26 cellular contexts compared by ENCODE assay signal in genomic region chr5:93126634-93127033, GRCh38.
DNase-seq lines count a peak whose midpoint lies in the region; ATAC-seq and TF ChIP-seq lines count a peak whose summit lies in the region.
"Had no signal": no experiment of that assay in that cellular context is flagged by ENCODE, and none has a peak within 500 bp of the region (broad histone marks: within the 10 kb centered on the region; RNA-seq: fewer than 3 reads in every experiment).

No MANE protein-coding gene starts in this region.

- no peak for TF ChIP-seq POLR2A in stomach (IDR thresholded peaks at IDR 0.05)

- H3K27me3 ChIP-seq in ACC112 (ENCODE audit: insufficient read depth, low read length) (no peaks in the 10 kb centered on the region), foreskin keratinocyte (no peaks in the 10 kb centered on the region), stomach (no peaks in the 10 kb centered on the region)
- H3K27me3 ChIP-seq: adrenal gland, BE2C, right lobe of liver, thyroid gland had no signal

- DNase-seq in LHCN-M2 (ENCODE audit: low read depth) (peak; percentile 34), astrocyte of the spinal cord (ENCODE audit: low read depth, low spot score) (peak; percentile 57), foreskin keratinocyte (peak in 1 of 2 donors; percentile 4), stomach (no peak), HK-2 (ENCODE audit: unreplicated experiment) (no peak), NCI-H1092 treated with DMSO at 0.1 percent for 48 hours (lab: John Stamatoyannopoulos, UW) (no peak), kidney tubule cell (ENCODE audit: low spot score) (no peak)
- DNase-seq: activated CD4-positive, alpha-beta T cell treated with anti-CD3 and anti-CD28 coated beads for 4 hours; activated T-cell treated with anti-CD3 and anti-CD28 coated beads, Interleukin-2, amount 50 U/mL, for 1 hour; adrenal gland; BE2C; CD8-positive, alpha-beta memory T cell; DMS 273 treated with DMSO at 0.1 percent for 48 hours; effector memory CD4-positive, alpha-beta T cell; left ventricle myocardium superior; NCI-H1417 treated with DMSO at 0.1 percent for 48 hours; NCI-H2081 treated with DMSO at 0.1 percent for 48 hours; NCI-H226; NCI-H748 treated with DMSO at 0.1 percent for 48 hours; right lobe of liver; stimulated activated naive CD4-positive, alpha-beta T cell treated with Interleukin-2 at 50 U/mL for 16 hours; thyroid gland had no signal

- no peaks in the 10 kb centered on the region for H3K79me2 ChIP-seq in ACC112 (ENCODE audit: control insufficient read depth, insufficient read depth, low read length, unreplicated experiment)

- H3K36me3 ChIP-seq in ACC112 (ENCODE audit: insufficient read depth, low read length) (no peaks in the 10 kb centered on the region), stomach (no peaks in the 10 kb centered on the region)
- H3K36me3 ChIP-seq: adrenal gland, BE2C, right lobe of liver, thyroid gland had no signal

- no peak for TF ChIP-seq EP300 in stomach (IDR thresholded peaks at IDR 0.05)

- 59 to 86% (median 75%) methylated on average over 1 of the region's 1 CpG for WGBS in stomach, 5 donors

- H3K4me3 ChIP-seq in ACC112 (ENCODE audit: low read depth, low read length) (no peak overlapping the region), astrocyte of the spinal cord (ENCODE audit: low read depth, low read length) (no peak overlapping the region), stomach (no peak overlapping the region)
- H3K4me3 ChIP-seq: adrenal gland, coronary artery, GM23338, right lobe of liver, thyroid gland had no signal

- H3K4me1 ChIP-seq in ACC112 (ENCODE audit: control insufficient read depth, insufficient read depth, low read length, unreplicated experiment) (peaks cover 10% of the 10 kb centered on the region), foreskin keratinocyte (no peaks in the 10 kb centered on the region), stomach (peaks cover 0 to 25% (median 7%) of the 10 kb centered on the region in 4 donors)
- H3K4me1 ChIP-seq: adrenal gland, BE2C, right lobe of liver, thyroid gland had no signal

- ATAC-seq in foreskin keratinocyte, result peak; percentile 35
- ATAC-seq: GM23338, left ventricle myocardium superior, right lobe of liver had no signal

- H2AFZ ChIP-seq in ACC112 (ENCODE audit: low read length, unreplicated experiment), result no peak overlapping the region
- H2AFZ ChIP-seq: GM23338 had no signal

- intact Hi-C loops in stomach (cut with DNase I; ENCODE audit: low total_unique reads), result no loop called here

- 0 out of 2 replicates have a peak overlapping the region, but pooled peaks have one; percentile 1 for H3K27ac ChIP-seq in ACC112 (ENCODE audit: low read depth, low read length)
- no peak overlapping the region for H3K27ac ChIP-seq in foreskin keratinocyte
- peak overlapping the region in 2 of 5 donors; percentile 34 to 43 for H3K27ac ChIP-seq in stomach
- H3K27ac ChIP-seq: adrenal gland, coronary artery, right lobe of liver, RWPE1, thyroid gland had no signal

- no peak for TF ChIP-seq CTCF in astrocyte of the spinal cord (IDR thresholded peaks at IDR 0.05; ENCODE audit: low read depth, low read length)
- no peak for TF ChIP-seq CTCF in foreskin keratinocyte (conservative IDR thresholded peaks at IDR 0.05)
- TF ChIP-seq CTCF in stomach (IDR thresholded peaks at IDR 0.05), result no peak

- H3K9me3 ChIP-seq in stomach, result no peaks in the 10 kb centered on the region
- H3K9me3 ChIP-seq: adrenal gland, BE2C, right lobe of liver, thyroid gland had no signal

- in situ Hi-C loops in astrocyte of the spinal cord (cut with HindIII; ENCODE audit: low sequenced_read_pairs), result no loop called here

Comparison
In these comparisons a context has a peak if more than half of its experiments do, and no peak if none do; other contexts are left out.
1. DNase-seq: peak in LHCN-M2 (single experiment) and astrocyte of the spinal cord (single experiment); none in stomach (single experiment), HK-2 (single experiment), NCI-H1092 treated with DMSO at 0.1 percent for 48 hours (single experiment) and kidney tubule cell (single experiment).